Comparison of ENCODE assay signal across 13 cellular contexts in genomic region chr2:36170805-36171204, GRCh38.
DNase-seq lines count a peak whose midpoint lies in the region; ATAC-seq and TF ChIP-seq lines count a peak whose summit lies in the region.
"Had no signal": no experiment of that assay in that cellular context is flagged by ENCODE, and none has a peak within 500 bp of the region (broad histone marks: within the 10 kb centered on the region; RNA-seq: fewer than 3 reads in every experiment).

No MANE protein-coding gene starts in this region.

- no peaks in the 10 kb centered on the region for H3K27me3 Mint-ChIP-seq in WTC11 (ENCODE audit: low read depth)
- H3K27me3 Mint-ChIP-seq: B cell; CD8-positive, alpha-beta memory T cell had no signal

- no peak for DNase-seq in WTC11 (ENCODE audit: low spot score)
- DNase-seq in smooth muscle cell (lab: John Stamatoyannopoulos, UW; ENCODE audit: unreplicated experiment) = no peak
- no peak for DNase-seq in upper lobe of left lung
- DNase-seq: CD8-positive, alpha-beta memory T cell; COR-L47; H9 had no signal

- H3K4me1 ChIP-seq in smooth muscle cell (ENCODE audit: low read depth) (no peaks in the 10 kb centered on the region), upper lobe of left lung (no peaks in the 10 kb centered on the region)

- H3K4me1 Mint-ChIP-seq in WTC11 = peaks cover 15% of the 10 kb centered on the region
- H3K4me1 Mint-ChIP-seq: B cell; CD8-positive, alpha-beta memory T cell had no signal

- no peaks in the 10 kb centered on the region for H3K36me3 Mint-ChIP-seq in WTC11
- H3K36me3 Mint-ChIP-seq: CD8-positive, alpha-beta memory T cell had no signal

- H3K79me2 ChIP-seq in smooth muscle cell (ENCODE audit: low read depth) = no peaks in the 10 kb centered on the region

- TF ChIP-seq CTCF in WTC11 (IDR thresholded peaks at IDR 0.05) (no peak), smooth muscle cell (IDR thresholded peaks at IDR 0.05; ENCODE audit: borderline replicate concordance, insufficient read depth, poor library complexity, severe bottlenecking) (no peak), upper lobe of left lung (IDR thresholded peaks at IDR 0.05) (no peak)

- H3K27ac Mint-ChIP-seq in WTC11 = peak overlapping the region; percentile 31; the same call in 1 of the 2 replicates
- H3K27ac Mint-ChIP-seq: B cell; CD8-positive, alpha-beta memory T cell had no signal

- H3F3A ChIP-seq in smooth muscle cell (ENCODE audit: low read depth) = no peaks in the 10 kb centered on the region

- WGBS in smooth muscle cell (ENCODE audit: low lambda C conversion rate) = 48% methylated on average over 2 of the region's 2 CpGs
- 44 to 50% methylated on average over 2 of the region's 2 CpGs for WGBS in upper lobe of left lung, 2 donors

- H3K4me3 ChIP-seq in smooth muscle cell = no peak overlapping the region
- no peak overlapping the region for H3K4me3 ChIP-seq in upper lobe of left lung
- H3K4me3 ChIP-seq: BLaER1 treated with 17β-estradiol and CSF1 and Interleukin-3, amounts not matched to agents 10 nM and 100 nM had no signal

- H2AFZ ChIP-seq in smooth muscle cell (ENCODE audit: low read depth) = no peak overlapping the region

- TF ChIP-seq POLR2A in upper lobe of left lung (IDR thresholded peaks at IDR 0.05) = no peak

- no peaks in the 10 kb centered on the region for H3K9me3 ChIP-seq in smooth muscle cell (replicated peaks; ENCODE audit: low read depth)
- no peaks in the 10 kb centered on the region for H3K9me3 ChIP-seq in upper lobe of left lung
- H3K9me3 ChIP-seq: BLaER1 treated with 17β-estradiol and CSF1 and Interleukin-3, amounts not matched to agents 10 nM and 100 nM had no signal

- H3K27me3 ChIP-seq in smooth muscle cell (ENCODE audit: low read depth) (no peaks in the 10 kb centered on the region), upper lobe of left lung (no peaks in the 10 kb centered on the region)
- H3K27me3 ChIP-seq: BLaER1 treated with 17β-estradiol and CSF1 and Interleukin-3, amounts not matched to agents 10 nM and 100 nM had no signal

- H3K36me3 ChIP-seq in smooth muscle cell (ENCODE audit: low read depth) (no peaks in the 10 kb centered on the region), upper lobe of left lung (no peaks in the 10 kb centered on the region)
- H3K36me3 ChIP-seq: BLaER1 treated with 17β-estradiol and CSF1 and Interleukin-3, amounts not matched to agents 10 nM and 100 nM had no signal

- CTCF ChIA-PET in WTC11 (lab: Charles Lee) = no interaction called here

- POLR2A ChIA-PET in WTC11 (lab: Charles Lee) = no interaction called here

- no peak for TF ChIP-seq EP300 in upper lobe of left lung (IDR thresholded peaks at IDR 0.05)

- H4K20me1 ChIP-seq in smooth muscle cell (ENCODE audit: low read depth) = no peaks in the 10 kb centered on the region
- H4K20me1 ChIP-seq: BLaER1 treated with 17β-estradiol and CSF1 and Interleukin-3, amounts not matched to agents 10 nM and 100 nM had no signal

- H3K9me3 Mint-ChIP-seq in WTC11 = no peaks in the 10 kb centered on the region
- H3K9me3 Mint-ChIP-seq: CD8-positive, alpha-beta memory T cell; H9 had no signal

- no peak overlapping the region for H3K4me2 ChIP-seq in smooth muscle cell
- H3K4me2 ChIP-seq: BLaER1 treated with 17β-estradiol and CSF1 and Interleukin-3, amounts not matched to agents 10 nM and 100 nM; KMS-11 had no signal

- H3K9ac ChIP-seq in smooth muscle cell (ENCODE audit: low read depth) = no peak overlapping the region
- H3K9ac ChIP-seq: BLaER1 treated with 17β-estradiol and CSF1 and Interleukin-3, amounts not matched to agents 10 nM and 100 nM; KMS-11 had no signal

- no peak overlapping the region for H3K4me3 Mint-ChIP-seq in WTC11
- H3K4me3 Mint-ChIP-seq: B cell; CD8-positive, alpha-beta memory T cell; H9 had no signal

- H3K27ac ChIP-seq in smooth muscle cell (ENCODE audit: low read depth) (no peak overlapping the region), upper lobe of left lung (no peak overlapping the region)
- H3K27ac ChIP-seq: BLaER1 treated with 17β-estradiol and CSF1 and Interleukin-3, amounts not matched to agents 10 nM and 100 nM; HL-60; KMS-11 had no signal

- ATAC-seq in GM18909 (IDR thresholded peaks at IDR 0.05; ENCODE audit: poor library complexity, unreplicated experiment) = peak; percentile 46
- peak; percentile 43 for ATAC-seq in GM19397 (IDR thresholded peaks at IDR 0.05; ENCODE audit: unreplicated experiment)
- ATAC-seq in WTC11 = no peak
- no peak for ATAC-seq in HG02759 (IDR thresholded peaks at IDR 0.05; ENCODE audit: unreplicated experiment)
- no peak for ATAC-seq in upper lobe of left lung (ENCODE audit: low FRiP score in 2 of 2)

TF ChIP-seq in WTC11, 78 proteins besides CTCF, POLR2A, EP300 and RAD21 (continues in another document):
- no peak for TF ChIP-seq OVOL2 (CRISPR knock-in tag; IDR thresholded peaks at IDR 0.05; ENCODE audit: borderline replicate concordance)
- TF ChIP-seq JUN (CRISPR knock-in tag; IDR thresholded peaks at IDR 0.05) = no peak
- no peak for TF ChIP-seq ZNF396 (CRISPR knock-in tag; IDR thresholded peaks at IDR 0.05; ENCODE audit: borderline replicate concordance)
- no peak for TF ChIP-seq ZBTB43 (CRISPR knock-in tag; IDR thresholded peaks at IDR 0.05)
- TF ChIP-seq MLX (CRISPR knock-in tag; IDR thresholded peaks at IDR 0.05) = no peak
- TF ChIP-seq, protein P1, sequence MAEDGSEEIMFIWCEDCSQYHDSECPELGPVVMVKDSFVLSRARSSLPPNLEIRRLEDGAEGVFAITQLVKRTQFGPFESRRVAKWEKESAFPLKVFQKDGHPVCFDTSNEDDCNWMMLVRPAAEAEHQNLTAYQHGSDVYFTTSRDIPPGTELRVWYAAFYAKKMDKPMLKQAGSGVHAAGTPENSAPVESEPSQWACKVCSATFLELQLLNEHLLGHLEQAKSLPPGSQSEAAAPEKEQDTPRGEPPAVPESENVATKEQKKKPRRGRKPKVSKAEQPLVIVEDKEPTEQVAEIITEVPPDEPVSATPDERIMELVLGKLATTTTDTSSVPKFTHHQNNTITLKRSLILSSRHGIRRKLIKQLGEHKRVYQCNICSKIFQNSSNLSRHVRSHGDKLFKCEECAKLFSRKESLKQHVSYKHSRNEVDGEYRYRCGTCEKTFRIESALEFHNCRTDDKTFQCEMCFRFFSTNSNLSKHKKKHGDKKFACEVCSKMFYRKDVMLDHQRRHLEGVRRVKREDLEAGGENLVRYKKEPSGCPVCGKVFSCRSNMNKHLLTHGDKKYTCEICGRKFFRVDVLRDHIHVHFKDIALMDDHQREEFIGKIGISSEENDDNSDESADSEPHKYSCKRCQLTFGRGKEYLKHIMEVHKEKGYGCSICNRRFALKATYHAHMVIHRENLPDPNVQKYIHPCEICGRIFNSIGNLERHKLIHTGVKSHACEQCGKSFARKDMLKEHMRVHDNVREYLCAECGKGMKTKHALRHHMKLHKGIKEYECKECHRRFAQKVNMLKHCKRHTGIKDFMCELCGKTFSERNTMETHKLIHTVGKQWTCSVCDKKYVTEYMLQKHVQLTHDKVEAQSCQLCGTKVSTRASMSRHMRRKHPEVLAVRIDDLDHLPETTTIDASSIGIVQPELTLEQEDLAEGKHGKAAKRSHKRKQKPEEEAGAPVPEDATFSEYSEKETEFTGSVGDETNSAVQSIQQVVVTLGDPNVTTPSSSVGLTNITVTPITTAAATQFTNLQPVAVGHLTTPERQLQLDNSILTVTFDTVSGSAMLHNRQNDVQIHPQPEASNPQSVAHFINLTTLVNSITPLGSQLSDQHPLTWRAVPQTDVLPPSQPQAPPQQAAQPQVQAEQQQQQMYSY (CRISPR knock-in tag; IDR thresholded peaks at IDR 0.05) = no peak
- TF ChIP-seq ELF4 (CRISPR knock-in tag; IDR thresholded peaks at IDR 0.05; ENCODE audit: low read depth) = no peak
- TF ChIP-seq, protein P2, sequence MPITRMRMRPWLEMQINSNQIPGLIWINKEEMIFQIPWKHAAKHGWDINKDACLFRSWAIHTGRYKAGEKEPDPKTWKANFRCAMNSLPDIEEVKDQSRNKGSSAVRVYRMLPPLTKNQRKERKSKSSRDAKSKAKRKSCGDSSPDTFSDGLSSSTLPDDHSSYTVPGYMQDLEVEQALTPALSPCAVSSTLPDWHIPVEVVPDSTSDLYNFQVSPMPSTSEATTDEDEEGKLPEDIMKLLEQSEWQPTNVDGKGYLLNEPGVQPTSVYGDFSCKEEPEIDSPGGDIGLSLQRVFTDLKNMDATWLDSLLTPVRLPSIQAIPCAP (CRISPR knock-in tag; IDR thresholded peaks at IDR 0.05) = no peak
- no peak for TF ChIP-seq KAT7 (CRISPR knock-in tag; IDR thresholded peaks at IDR 0.05; ENCODE audit: borderline replicate concordance)
- TF ChIP-seq SMAD4 (CRISPR knock-in tag; IDR thresholded peaks at IDR 0.05) = no peak
- TF ChIP-seq CREB1 (CRISPR knock-in tag; IDR thresholded peaks at IDR 0.05) = no peak
- TF ChIP-seq, protein P3, sequence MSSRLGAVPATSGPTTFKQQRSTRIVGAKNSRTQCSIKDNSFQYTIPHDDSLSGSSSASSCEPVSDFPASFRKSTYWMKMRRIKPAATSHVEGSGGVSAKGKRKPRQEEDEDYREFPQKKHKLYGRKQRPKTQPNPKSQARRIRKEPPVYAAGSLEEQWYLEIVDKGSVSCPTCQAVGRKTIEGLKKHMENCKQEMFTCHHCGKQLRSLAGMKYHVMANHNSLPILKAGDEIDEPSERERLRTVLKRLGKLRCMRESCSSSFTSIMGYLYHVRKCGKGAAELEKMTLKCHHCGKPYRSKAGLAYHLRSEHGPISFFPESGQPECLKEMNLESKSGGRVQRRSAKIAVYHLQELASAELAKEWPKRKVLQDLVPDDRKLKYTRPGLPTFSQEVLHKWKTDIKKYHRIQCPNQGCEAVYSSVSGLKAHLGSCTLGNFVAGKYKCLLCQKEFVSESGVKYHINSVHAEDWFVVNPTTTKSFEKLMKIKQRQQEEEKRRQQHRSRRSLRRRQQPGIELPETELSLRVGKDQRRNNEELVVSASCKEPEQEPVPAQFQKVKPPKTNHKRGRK (CRISPR knock-in tag; IDR thresholded peaks at IDR 0.05; ENCODE audit: borderline replicate concordance) = no peak
- no peak for TF ChIP-seq TCF7 (CRISPR knock-in tag; IDR thresholded peaks at IDR 0.05; ENCODE audit: low read depth)

Comparison
In these comparisons a context has a peak if more than half of its experiments do, and no peak if none do; other contexts are left out.
1. ATAC-seq: peak in GM18909 (single experiment) and GM19397 (single experiment); none in WTC11 (single experiment), HG02759 (single experiment) and upper lobe of left lung (0 of 2).